In the genomic region with DNA sequence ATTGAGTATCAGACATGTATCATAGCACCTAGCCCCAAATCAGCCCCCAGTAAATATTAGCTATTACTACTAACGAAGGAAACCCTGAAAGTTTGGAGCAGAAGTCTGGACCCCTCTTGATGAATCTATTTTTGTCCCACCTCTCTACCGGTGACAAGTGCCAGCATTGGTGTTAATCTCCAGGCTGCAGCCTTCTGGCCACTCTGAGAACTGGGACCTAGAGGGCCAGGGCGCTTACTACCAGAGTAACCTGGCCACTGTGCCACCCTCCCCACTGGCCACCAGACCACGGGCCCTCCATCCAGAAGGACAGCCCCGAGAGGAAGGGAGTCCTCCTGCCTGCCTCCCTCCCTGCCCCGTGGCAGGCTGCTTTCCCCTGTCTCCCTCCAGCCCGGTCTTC, we compare ENCODE assay signal across 18 cellular contexts. TPM values are rescaled to one million over a fixed set of nuclear protein-coding genes. Genes with fewer than 3 reads are reported as not detected.
DNase-seq lines count a peak whose midpoint lies in the region; ATAC-seq and TF ChIP-seq lines count a peak whose summit lies in the region.
"Had no signal": no experiment of that assay in that cellular context is flagged by ENCODE, and none has a peak within 500 bp of the region (broad histone marks: within the 10 kb centered on the region; RNA-seq: fewer than 3 reads in every experiment).

No MANE protein-coding gene starts in this region.

- no peak overlapping the region for H2BK12ac ChIP-seq in neuronal stem cell (ENCODE audit: low read length)

- no peaks in the 10 kb centered on the region for H3K9me3 ChIP-seq in OCI-LY3 (ENCODE audit: insufficient read depth, low read length)
- no peaks in the 10 kb centered on the region for H3K9me3 ChIP-seq in neuronal stem cell (replicated peaks in 1 of 2; ENCODE audit: control insufficient read depth in 2 of 2, insufficient read depth in 1 of 2, low read depth in 1 of 2, low read length in 2 of 2)
- no peaks in the 10 kb centered on the region for H3K9me3 ChIP-seq in uterus
- no peaks in the 10 kb centered on the region for H3K9me3 ChIP-seq in hepatocyte (ENCODE audit: low read depth)

- H3K4me2 ChIP-seq in OCI-LY3 (ENCODE audit: low read length) (peak overlapping the region; percentile 52), neuronal stem cell (ENCODE audit: insufficient read depth, low read length, poor library complexity, severe bottlenecking) (no peak overlapping the region), hepatocyte (no peak overlapping the region)

- TF ChIP-seq CTCF in OCI-LY3 (IDR thresholded peaks at IDR 0.05; ENCODE audit: low read depth, low read length) (no peak), uterus (IDR thresholded peaks at IDR 0.05) (no peak), hepatocyte (IDR thresholded peaks at IDR 0.05; ENCODE audit: poor library complexity) (no peak)

- H4K8ac ChIP-seq in neuronal stem cell (ENCODE audit: low read depth, low read length), result no peak overlapping the region

- DNase-seq in left cardiac atrium, result no peak
- no peak for DNase-seq in neuronal stem cell (ENCODE audit: low spot score)
- DNase-seq in uterus, result no peak
- DNase-seq in hepatocyte (ENCODE audit: low spot score), result no peak
- no peak for DNase-seq in OCI-M1 (lab: John Stamatoyannopoulos, UW)
- DNase-seq: activated CD4-positive, alpha-beta T cell treated with anti-CD3 and anti-CD28 coated beads, Interleukin-2, amount 10 ng/mL, durations not matched to agents 24 days and 14 days; activated T-cell treated with anti-CD3 and anti-CD28 coated beads, Interleukin-2, amount 50 U/mL, for 48 hours; anterior cingulate cortex; COR-L47; effector memory CD4-positive, alpha-beta T cell; NCI-H1417 treated with DMSO at 0.1 percent for 48 hours; NCI-H510A treated with DMSO at 0.1 percent for 48 hours; stimulated activated CD4-positive, alpha-beta T cell treated with anti-CD3 and anti-CD28 coated beads, Interleukin-1b, Interleukin-23, amount 100 ng/mL, for 48 hours; T-helper 2 cell had no signal

- H3K18ac ChIP-seq in neuronal stem cell (ENCODE audit: low read length), result peak overlapping the region; percentile 80

- H3K79me1 ChIP-seq in neuronal stem cell (ENCODE audit: low read depth, low read length), result no peaks in the 10 kb centered on the region

- H2BK5ac ChIP-seq in neuronal stem cell (ENCODE audit: low read length), result peak overlapping the region; percentile 56

- H3K23ac ChIP-seq in neuronal stem cell (ENCODE audit: low read depth, low read length, poor library complexity), result no peak overlapping the region

- no peak overlapping the region for H2AK5ac ChIP-seq in neuronal stem cell (ENCODE audit: low read depth, low read length)

- no peak overlapping the region for H3K14ac ChIP-seq in neuronal stem cell (ENCODE audit: low read length)

- H3K9ac ChIP-seq in OCI-LY3 (ENCODE audit: low read length), result peak overlapping the region; percentile 29; the same call in 1 of the 2 replicates
- no peak overlapping the region for H3K9ac ChIP-seq in neuronal stem cell (ENCODE audit: low read depth, low read length, poor library complexity)

- H3K79me2 ChIP-seq in OCI-LY3 (ENCODE audit: low read length) (no peaks in the 10 kb centered on the region), hepatocyte (no peaks in the 10 kb centered on the region)

- H3K36me3 ChIP-seq in OCI-LY3 (replicated peaks; ENCODE audit: low read depth, low read length) (no peaks in the 10 kb centered on the region), neuronal stem cell (replicated peaks in 1 of 2; ENCODE audit: control insufficient read depth in 2 of 2, insufficient read depth in 2 of 2, low read length in 2 of 2) (no peaks in the 10 kb centered on the region), uterus (no peaks in the 10 kb centered on the region), hepatocyte (replicated peaks; ENCODE audit: insufficient read depth, low read depth) (no peaks in the 10 kb centered on the region)

- H3K27me3 ChIP-seq in OCI-LY3 (ENCODE audit: low read depth, low read length) (no peaks in the 10 kb centered on the region), neuronal stem cell (ENCODE audit: control insufficient read depth in 3 of 3, insufficient read depth in 3 of 3, low read depth in 1 of 3, low read length in 3 of 3) (no peaks in the 10 kb centered on the region), uterus (no peaks in the 10 kb centered on the region), hepatocyte (peaks cover 8% of the 10 kb centered on the region)

- H3K27ac ChIP-seq in OCI-LY3 (ENCODE audit: low read length) (no peak overlapping the region), neuronal stem cell (replicated peaks; ENCODE audit: low read length) (no peak overlapping the region), uterus (peak overlapping the region; percentile 84 to 91), hepatocyte (no peak overlapping the region)

- ATAC-seq in left cardiac atrium (peak; percentile 78 to 80), GM19324 (IDR thresholded peaks at IDR 0.05; ENCODE audit: low FRiP score, unreplicated experiment) (no peak)
- ATAC-seq: stimulated activated effector memory CD8-positive, alpha-beta T cell treated with anti-CD3 and anti-CD28 coated beads, Interleukin-12 subunit alpha, Interleukin-12 subunit beta, amount 100 ng/mL, for 72 hours had no signal

- H3K4me1 ChIP-seq in OCI-LY3 (ENCODE audit: low read length), result peaks cover 56% of the 10 kb centered on the region
- H3K4me1 ChIP-seq in neuronal stem cell (ENCODE audit: control insufficient read depth in 2 of 2, insufficient read depth in 1 of 2, low read depth in 1 of 2, low read length in 2 of 2), result peaks cover 0 to 9% of the 10 kb centered on the region in 2 donors
- H3K4me1 ChIP-seq in uterus, result no peaks in the 10 kb centered on the region
- no peaks in the 10 kb centered on the region for H3K4me1 ChIP-seq in hepatocyte (ENCODE audit: insufficient read depth)

- no peak overlapping the region for H2BK15ac ChIP-seq in neuronal stem cell (ENCODE audit: low read length)

- no peak overlapping the region for H4K91ac ChIP-seq in neuronal stem cell (ENCODE audit: low read depth, low read length, poor library complexity)

- H2AFZ ChIP-seq in OCI-LY3 (ENCODE audit: low read depth, low read length), result peak overlapping the region; percentile 79
- peak overlapping the region; percentile 59 for H2AFZ ChIP-seq in neuronal stem cell (ENCODE audit: low read length)
- H2AFZ ChIP-seq in hepatocyte, result no peak overlapping the region

- no peak overlapping the region for H2BK120ac ChIP-seq in neuronal stem cell (ENCODE audit: low read depth, low read length)

- H3K9me2 ChIP-seq in hepatocyte (replicated peaks; ENCODE audit: insufficient read depth), result no peaks in the 10 kb centered on the region

- intact Hi-C loops in left cardiac atrium (cut with DNase I), result no loop called here
- intact Hi-C loops in uterus (cut with DNase I; ENCODE audit: low total_unique reads), result no loop called here

- peak overlapping the region; percentile 31 for H3K4ac ChIP-seq in neuronal stem cell (ENCODE audit: low read length)

- WGBS in neuronal stem cell (ENCODE audit: extremely low coverage in 2 of 2, insufficient read length in 2 of 2, insufficient replicate concordance in 1 of 2), 2 donors, result no CpG with 5 or more reads among the region's 7 CpGs
- WGBS in hepatocyte (ENCODE audit: low lambda C conversion rate, missing lambda C conversion rate), result 82% methylated on average over 6 of the region's 7 CpGs

- H3K4me3 ChIP-seq in OCI-LY3 (ENCODE audit: low read length), result peak overlapping the region; percentile 44
- H3K4me3 ChIP-seq in neuronal stem cell (ENCODE audit: low read length in 2 of 2), result no peak overlapping the region
- peak overlapping the region; percentile 43 to 53 for H3K4me3 ChIP-seq in uterus
- no peak overlapping the region for H3K4me3 ChIP-seq in hepatocyte

- H4K20me1 ChIP-seq in OCI-LY3 (ENCODE audit: insufficient read depth, low read length) (no peaks in the 10 kb centered on the region), hepatocyte (ENCODE audit: insufficient read depth, poor library complexity, severe bottlenecking) (no peaks in the 10 kb centered on the region)

- TF ChIP-seq POLR2A in uterus (IDR thresholded peaks at IDR 0.05), result no peak

RNA-seq across cellular contexts. Expression of gene KCNMB1, which starts 0.3 kb away (rescaled TPM):
- 1 to 10 TPM; 2.2 to 6.0 TPM for total RNA-seq in left cardiac atrium
- polyA plus RNA-seq in neuronal stem cell (2013, experiment 1 of 2), result 0.10 TPM
- polyA plus RNA-seq in neuronal stem cell (2013, experiment 2 of 2), result 0.07 TPM
- 10 to 100 TPM in 1 of 4 donors, 1 to 10 TPM in 3; 5.7 to 42.6 (median 8.7) TPM for total RNA-seq in uterus
- total RNA-seq in hepatocyte, result 0.07 and 0.36 TPM in 2 replicates
- polyA plus RNA-seq in hepatocyte, result 0.18 and 0.19 TPM in 2 replicates
- total RNA-seq: activated CD4-positive, alpha-beta T cell treated with anti-CD3 and anti-CD28 coated beads, Interleukin-2, amount 10 ng/mL, durations not matched to agents 24 days and 14 days had no signal
- polyA plus RNA-seq: IgD-negative memory B cell had no signal

Comparison
In these comparisons a context has a peak if more than half of its experiments do, and no peak if none do; other contexts are left out.
1. H3K27ac ChIP-seq: peak in uterus (2 of 2); none in OCI-LY3 (single experiment), neuronal stem cell (single experiment) and hepatocyte (single experiment).
2. H3K4me3 ChIP-seq: peak in OCI-LY3 (single experiment) and uterus (2 of 2); none in neuronal stem cell (0 of 2) and hepatocyte (single experiment).